Comparison of ENCODE assay signal across 14 cellular contexts in the genomic region with DNA sequence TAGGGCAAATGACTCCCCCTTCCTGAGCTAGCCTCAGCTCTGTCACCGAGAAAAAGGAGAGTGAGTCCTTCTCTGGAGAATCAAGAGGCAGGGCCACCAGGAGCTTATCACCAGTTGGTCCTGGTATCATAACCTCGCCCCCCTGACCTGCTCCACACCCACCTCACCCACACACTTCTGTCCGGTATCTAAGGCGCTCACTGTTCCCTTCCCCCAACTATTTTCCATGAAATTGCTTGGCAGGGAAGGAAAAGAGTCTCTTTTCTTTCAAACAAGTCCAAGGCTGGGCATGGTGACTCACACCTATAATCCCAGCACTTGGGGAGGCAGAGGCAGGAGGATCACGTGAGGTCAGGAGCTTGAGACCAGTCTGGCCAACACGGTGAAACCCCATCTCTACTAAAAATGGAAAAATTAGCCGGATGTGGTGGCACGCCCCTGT.
DNase-seq lines count a peak whose midpoint lies in the region; ATAC-seq, FAIRE-seq and TF ChIP-seq lines count a peak whose summit lies in the region.
"Had no signal": no experiment of that assay in that cellular context is flagged by ENCODE, and none has a peak within 500 bp of the region (broad histone marks: within the 10 kb centered on the region; RNA-seq: fewer than 3 reads in every experiment).

No MANE protein-coding gene starts in this region.

- no peak overlapping the region for H4K5ac ChIP-seq in H1 (ENCODE audit: insufficient read length, low read depth, low read length)

- H3K79me2 ChIP-seq in PC-3 (ENCODE audit: low read length): 0 out of 2 replicates have a peak, but pooled peaks cover under 1% of the 10 kb centered on the region
- peaks cover 0 to 75% of the 10 kb centered on the region in 2 experiments; a peak in 2 of 4 replicates for H3K79me2 ChIP-seq in H1 (ENCODE audit: control insufficient read depth in 1 of 2, insufficient read depth in 2 of 2, low read length in 2 of 2)

- CTCF ChIA-PET in Calu3 (lab: Charles Lee) (interaction anchor here (0.6 to 2.5 kb wide), 5 partner anchors 78 to 603 kb away, joined by 3 to 9 read pairs (median 4); a partner anchor contains a TSS), PC-3 (lab: Charles Lee) (interaction anchor here (0.5 to 0.6 kb wide), 2 partner anchors 9 to 82 kb away, joined by 7 to 9 read pairs; no protein-coding TSS in a partner anchor), H1 (lab: Charles Lee; ENCODE audit: partially characterized antibody) (interaction anchor here (1.1 to 7.1 kb wide), 5 partner anchors 10 to 106 kb away, joined by 3 to 46 read pairs (median 4); no protein-coding TSS in a partner anchor)

- H3K27ac Mint-ChIP-seq in Calu3 (ENCODE audit: unreplicated experiment): peak overlapping the region; percentile 3
- H3K27ac Mint-ChIP-seq: T-helper 1 cell treated with Interleukin-12 subunit alpha and Interleukin-12 subunit beta and Interleukin-4 antibody, amounts not matched to agents 30 μg/mL and 1 μg/mL, for 36 hours had no signal

- no peak overlapping the region for H2BK12ac ChIP-seq in H1 (ENCODE audit: low read depth, low read length)

- H3K56ac ChIP-seq in H1 (replicated peaks; ENCODE audit: insufficient read length, low read depth, low read length): no peak overlapping the region

- H3K36me3 Mint-ChIP-seq in Calu3 (ENCODE audit: insufficient read depth, unreplicated experiment): peaks cover 88% of the 10 kb centered on the region

- no peak for TF ChIP-seq POLR2A in H1 (IDR thresholded peaks at IDR 0.05; ENCODE audit: control extremely low read depth in 1 of 2, low read depth in 2 of 2, low read length in 2 of 2)

- no peak for TF ChIP-seq CTCF in Calu3 (IDR thresholded peaks at IDR 0.05; ENCODE audit: unreplicated experiment)
- no peak for TF ChIP-seq CTCF in PC-3 (conservative IDR thresholded peaks at IDR 0.05; ENCODE audit: low read depth, low read length)
- no peak for TF ChIP-seq CTCF in H1 (IDR thresholded peaks at IDR 0.05; ENCODE audit: control extremely low read depth in 1 of 3, insufficient read depth in 1 of 3, low read depth in 1 of 3, low read length in 3 of 3)

- no peak overlapping the region for H3K4ac ChIP-seq in H1 (replicated peaks; ENCODE audit: insufficient read length, low read depth, low read length)

- ATAC-seq in PC-3 (no peak), sciatic nerve (no peak), HG03354 (IDR thresholded peaks at IDR 0.05; ENCODE audit: poor library complexity, severe bottlenecking, unreplicated experiment) (no peak), HG02610 (IDR thresholded peaks at IDR 0.05; ENCODE audit: unreplicated experiment) (no peak)

- peaks cover 8% of the 10 kb centered on the region; the same call in 1 of the 2 replicates for H3K79me1 ChIP-seq in H1 (ENCODE audit: low read depth, low read length)

- H2BK5ac ChIP-seq in H1 (ENCODE audit: low read depth, low read length): 0 out of 2 replicates have a peak overlapping the region, but pooled peaks have one; percentile 1

- H3K27ac ChIP-seq in PC-3 (ENCODE audit: low read length) (no peak overlapping the region), H1 (ENCODE audit: low read depth, low read length) (peak overlapping the region; percentile 46; the same call in 1 of the 2 replicates)

- no peak overlapping the region for H4K91ac ChIP-seq in H1 (replicated peaks; ENCODE audit: insufficient read length, low read length)

- H4K20me1 ChIP-seq in PC-3 (ENCODE audit: low read length) (no peaks in the 10 kb centered on the region), H1 (replicated peaks in 1 of 2; ENCODE audit: control insufficient read depth in 1 of 2, insufficient read depth in 2 of 2, low read length in 2 of 2) (peaks cover 2 to 4% of the 10 kb centered on the region in 2 experiments)

- POLR2A ChIA-PET in PC-3 (lab: Charles Lee; ENCODE audit: unreplicated experiment) (interaction anchor here (0.6 kb wide), 1 partner anchor 26 kb away, joined by 3 read pairs; no protein-coding TSS in a partner anchor), H1 (lab: Charles Lee; ENCODE audit: partially characterized antibody) (interaction anchor here (1.4 to 9.9 kb wide), 3 partner anchors 39 to 105 kb away, joined by 3 to 71 read pairs (median 5); no protein-coding TSS in a partner anchor)

- H2BK20ac ChIP-seq in H1 (ENCODE audit: low read length): no peak overlapping the region

- H3K36me3 ChIP-seq in PC-3 (ENCODE audit: low read depth, low read length) (peaks cover 17% of the 10 kb centered on the region), H1 (ENCODE audit: control insufficient read depth in 2 of 4, insufficient read depth in 4 of 4, low read length in 3 of 4) (peaks cover 37 to 89% (median 69%) of the 10 kb centered on the region in 4 experiments)

- H2AK5ac ChIP-seq in H1 (ENCODE audit: low read depth, low read length): no peak overlapping the region

- H3K9me2 ChIP-seq in PC-3 (replicated peaks; ENCODE audit: low read length): no peaks in the 10 kb centered on the region

- DNase-seq in Calu3: peak; percentile 17
- DNase-seq in PC-3: peak; percentile 12
- no peak for DNase-seq in H1 (ENCODE audit: low read depth in 1 of 2, low spot score in 2 of 2)
- peak; percentile 34 for DNase-seq in sciatic nerve (ENCODE audit: low spot score)
- DNase-seq in stimulated activated CD4-positive, alpha-beta T cell treated with anti-CD3 and anti-CD28 coated beads, Interleukin-4, amount 100 ng/mL, for 4 hours: no peak
- no peak for DNase-seq in NCI-H1417 treated with DMSO at 0.1 percent for 48 hours (lab: John Stamatoyannopoulos, UW)
- DNase-seq: CD4-positive, alpha-beta memory T cell; midbrain; NCI-H187; retina had no signal

- H3K9ac ChIP-seq in PC-3 (ENCODE audit: low read length) (no peak overlapping the region), H1 (replicated peaks in 1 of 4; ENCODE audit: extremely low read depth in 1 of 4, low read depth in 3 of 4, low read length in 3 of 4) (no peak overlapping the region)

- H3K27me3 ChIP-seq in PC-3 (ENCODE audit: low read length): no peaks in the 10 kb centered on the region
- H3K27me3 ChIP-seq in H1 (replicated peaks in 1 of 4; ENCODE audit: control insufficient read depth in 3 of 4, extremely low read depth in 1 of 4, insufficient read depth in 3 of 4, low read length in 3 of 4): no peaks in the 10 kb centered on the region

- TF ChIP-seq RAD21 in H1 (IDR thresholded peaks at IDR 0.05 in 1 of 2, conservative IDR thresholded peaks at IDR 0.05 in 1 of 2; ENCODE audit: low read depth in 2 of 2, low read length in 2 of 2): no peak

- H3K18ac ChIP-seq in H1 (ENCODE audit: extremely low read depth, low read length): no peak overlapping the region

- no TSS peak for BruUV-seq in Calu3 (replicated peaks; lab: Mats Ljungman, UMichigan)
- no TSS peak for BruUV-seq in PC-3 (replicated peaks; lab: Mats Ljungman, UMichigan)

- no peaks in the 10 kb centered on the region for H3K9me3 Mint-ChIP-seq in Calu3 (ENCODE audit: low read depth, unreplicated experiment)
- H3K9me3 Mint-ChIP-seq: CD4-positive, alpha-beta memory T cell; T-helper 1 cell treated with Interleukin-12 subunit alpha and Interleukin-12 subunit beta and Interleukin-4 antibody, amounts not matched to agents 30 μg/mL and 1 μg/mL, for 36 hours had no signal

- no peaks in the 10 kb centered on the region for H3K23me2 ChIP-seq in H1 (ENCODE audit: low read depth, low read length)

- H3F3A ChIP-seq in PC-3 (ENCODE audit: low read length, unreplicated experiment): peaks cover 6% of the 10 kb centered on the region

- H3K14ac ChIP-seq in H1 (ENCODE audit: insufficient read length): no peak overlapping the region

- TF ChIP-seq EP300 in H1 (IDR thresholded peaks at IDR 0.05; ENCODE audit: borderline replicate concordance in 1 of 2, low read depth in 2 of 2, low read length in 2 of 2): no peak

- no peak for FAIRE-seq in H1 (lab: Jason Lieb, UNC)
- FAIRE-seq: GM19239 had no signal

- WGBS in H1 (ENCODE audit: extremely low coverage in 1 of 2, insufficient coverage in 1 of 2, insufficient read length in 1 of 2, insufficient replicate concordance in 2 of 2, low coverage in 1 of 2, low lambda C conversion rate in 2 of 2, missing lambda C conversion rate in 1 of 2), 2 experiments: 95% methylated on average over 8 of the region's 8 CpGs; no CpG with 5 or more reads in 1 of the 2 experiments

- no peak overlapping the region for H3K23ac ChIP-seq in H1 (ENCODE audit: insufficient read length)

- H3K27me3 Mint-ChIP-seq in Calu3 (ENCODE audit: unreplicated experiment): no peaks in the 10 kb centered on the region
- H3K27me3 Mint-ChIP-seq: CD4-positive, alpha-beta memory T cell had no signal

- no peak overlapping the region for H3K4me3 ChIP-seq in PC-3 (ENCODE audit: low read length)
- no peak overlapping the region for H3K4me3 ChIP-seq in H1 (ENCODE audit: extremely low read depth in 1 of 4, insufficient read depth in 2 of 4, low read depth in 3 of 4, low read length in 4 of 4)

- no peak overlapping the region for H4K8ac ChIP-seq in H1 (ENCODE audit: extremely low read depth, insufficient read depth, low read length)

- H3K9me3 ChIP-seq in PC-3 (ENCODE audit: low read length): no peaks in the 10 kb centered on the region
- H3K9me3 ChIP-seq in H1 (ENCODE audit: insufficient read depth in 2 of 2, low read depth in 1 of 2, low read length in 1 of 2): no peaks in the 10 kb centered on the region

- no peak overlapping the region for H3K4me2 ChIP-seq in PC-3 (ENCODE audit: low read length)
- H3K4me2 ChIP-seq in H1 (ENCODE audit: insufficient read depth in 1 of 2, low read depth in 2 of 2, low read length in 2 of 2): no peak overlapping the region

- H2AFZ ChIP-seq in PC-3 (ENCODE audit: low read length): no peak overlapping the region
- H2AFZ ChIP-seq in H1 (ENCODE audit: low read length): no peak overlapping the region

- 0 out of 2 replicates have a peak overlapping the region, but pooled peaks have one; percentile 47 for H2BK15ac ChIP-seq in H1 (ENCODE audit: low read length)

- no peak overlapping the region for H2BK120ac ChIP-seq in H1 (replicated peaks; ENCODE audit: low read depth, low read length)

- H3K4me1 ChIP-seq in PC-3 (ENCODE audit: insufficient read depth, low read length): peaks cover 26% of the 10 kb centered on the region
- peaks cover 0 to 3% (median under 1%) of the 10 kb centered on the region in 4 experiments; a peak in 2 of 7 replicates for H3K4me1 ChIP-seq in H1 (replicated peaks in 1 of 4; ENCODE audit: control insufficient read depth in 3 of 4, insufficient read depth in 4 of 4, low read length in 3 of 4)

- peaks cover 39% of the 10 kb centered on the region for H3K4me1 Mint-ChIP-seq in Calu3 (ENCODE audit: low read depth, unreplicated experiment)

- intact Hi-C loops in Calu3 (cut with micrococcal nuclease; ENCODE audit: unreplicated experiment): no loop called here
- intact Hi-C loops in PC-3 (cut with micrococcal nuclease): no loop called here
- intact Hi-C loops in sciatic nerve (cut with DNase I): no loop called here

- no peak overlapping the region for H3K4me3 Mint-ChIP-seq in Calu3 (ENCODE audit: low read depth, unreplicated experiment)
- H3K4me3 Mint-ChIP-seq: CD4-positive, alpha-beta memory T cell; T-helper 1 cell treated with Interleukin-12 subunit alpha and Interleukin-12 subunit beta and Interleukin-4 antibody, amounts not matched to agents 30 μg/mL and 1 μg/mL, for 36 hours had no signal

TF ChIP-seq in H1, 55 proteins besides CTCF, POLR2A, EP300 and RAD21:
- no peak for TF ChIP-seq ASH2L (IDR thresholded peaks at IDR 0.05; ENCODE audit: low read length)
TF ChIP-seq in H1: peak in this region for 0.

Comparison
In these comparisons a context has a peak if more than half of its experiments do, and no peak if none do; other contexts are left out.
1. DNase-seq: peak in Calu3 (single experiment), PC-3 (single experiment) and sciatic nerve (single experiment); none in H1 (0 of 2), stimulated activated CD4-positive, alpha-beta T cell treated with anti-CD3 and anti-CD28 coated beads, Interleukin-4, amount 100 ng/mL, for 4 hours (0 of 2) and NCI-H1417 treated with DMSO at 0.1 percent for 48 hours (single experiment).